Comparison of ENCODE assay signal across 10 cellular contexts in the genomic region with DNA sequence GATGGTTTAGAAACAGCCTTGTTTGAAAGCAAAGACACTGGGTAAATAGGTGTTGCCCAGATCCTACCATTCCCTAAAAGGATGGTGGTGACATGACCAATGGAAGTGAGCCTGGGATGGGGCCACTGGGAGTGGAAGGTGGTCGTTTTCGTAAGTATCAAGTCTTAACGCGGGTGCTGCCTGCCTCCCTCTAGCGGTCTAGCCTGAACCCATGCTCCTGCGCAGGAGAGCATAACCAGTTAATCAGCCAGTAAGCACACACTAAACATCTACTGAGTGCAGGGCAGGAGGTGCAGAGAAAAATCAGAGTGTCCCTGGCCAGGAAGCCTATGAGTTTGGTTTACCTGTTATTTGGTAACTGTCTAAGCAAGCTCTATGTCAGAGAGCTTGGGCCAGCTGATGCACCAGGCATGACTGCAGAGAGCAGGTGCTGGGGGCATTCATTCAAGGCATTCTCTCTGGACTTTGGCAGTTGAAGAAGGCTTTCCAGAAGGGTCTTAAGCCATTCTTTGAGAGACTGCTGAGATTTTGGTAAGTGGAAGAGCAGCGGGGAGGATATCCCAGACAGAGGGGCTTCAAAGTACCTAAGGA. TPM values are rescaled to one million over a fixed set of nuclear protein-coding genes. Genes with fewer than 3 reads are reported as not detected.
DNase-seq lines count a peak whose midpoint lies in the region; ATAC-seq and TF ChIP-seq lines count a peak whose summit lies in the region.
"Had no signal": no experiment of that assay in that cellular context is flagged by ENCODE, and none has a peak within 500 bp of the region (broad histone marks: within the 10 kb centered on the region; RNA-seq: fewer than 3 reads in every experiment).

No MANE protein-coding gene starts in this region.

- H3K4me1 Mint-ChIP-seq in activated CD4-positive, alpha-beta T cell treated with anti-CD3 and anti-CD28 coated beads for 36 hours, result no peaks in the 10 kb centered on the region

- no peak overlapping the region for H3K4me3 Mint-ChIP-seq in activated CD4-positive, alpha-beta T cell treated with anti-CD3 and anti-CD28 coated beads for 36 hours
- H3K4me3 Mint-ChIP-seq: activated B cell treated with CpG ODN at 0.5 μM for 24 hours had no signal

- peaks cover 7% of the 10 kb centered on the region for H3F3A ChIP-seq in SK-N-SH (replicated peaks; ENCODE audit: insufficient read depth)

- peak; percentile 40 for TF ChIP-seq RAD21 in SK-N-SH (IDR thresholded peaks at IDR 0.05; ENCODE audit: low read length)

- no peaks in the 10 kb centered on the region for H3K36me3 Mint-ChIP-seq in activated CD4-positive, alpha-beta T cell treated with anti-CD3 and anti-CD28 coated beads for 36 hours (ENCODE audit: low read depth)

- ATAC-seq in activated CD4-positive, alpha-beta T cell treated with anti-CD3 and anti-CD28 coated beads for 36 hours, result peak; percentile 68
- ATAC-seq in GM18907 (IDR thresholded peaks at IDR 0.05; ENCODE audit: unreplicated experiment), result no peak
- no peak for ATAC-seq in HG02973 (IDR thresholded peaks at IDR 0.05; ENCODE audit: unreplicated experiment)

- H4K20me1 ChIP-seq in SK-N-SH (ENCODE audit: insufficient read depth), result no peaks in the 10 kb centered on the region

- no peak overlapping the region for H3K27ac Mint-ChIP-seq in activated CD4-positive, alpha-beta T cell treated with anti-CD3 and anti-CD28 coated beads for 36 hours
- H3K27ac Mint-ChIP-seq: activated B cell treated with CpG ODN at 0.5 μM for 24 hours had no signal

- peaks cover 17% of the 10 kb centered on the region for H3K27me3 Mint-ChIP-seq in activated CD4-positive, alpha-beta T cell treated with anti-CD3 and anti-CD28 coated beads for 36 hours

- H2AFZ ChIP-seq in SK-N-SH (ENCODE audit: low read depth), result no peak overlapping the region

- H3K79me2 ChIP-seq in SK-N-SH (ENCODE audit: insufficient read depth), result no peaks in the 10 kb centered on the region

- H3K36me3 ChIP-seq in SK-N-SH (replicated peaks in 1 of 2; ENCODE audit: control insufficient read depth in 1 of 2, insufficient read depth in 2 of 2, low read length in 1 of 2), result peaks cover 0 to 6% of the 10 kb centered on the region in 2 experiments
- H3K36me3 ChIP-seq: pancreas had no signal

- no peaks in the 10 kb centered on the region for H3K27me3 ChIP-seq in SK-N-SH (ENCODE audit: insufficient read depth)
- H3K27me3 ChIP-seq: pancreas had no signal

- DNase-seq in activated CD4-positive, alpha-beta T cell treated with anti-CD3 and anti-CD28 coated beads for 36 hours, result peak; percentile 50
- no peak for DNase-seq in activated CD4-positive, alpha-beta T cell treated with anti-CD3 and anti-CD28 coated beads for 1 hour
- DNase-seq in SK-N-SH, result peak; percentile 60
- DNase-seq in fibroblast of pulmonary artery (ENCODE audit: low read depth), result peak; percentile 36
- DNase-seq in retinal pigment epithelial cell (ENCODE audit: low read depth), result no peak
- DNase-seq in NCI-H748 treated with DMSO at 0.1 percent for 48 hours (lab: John Stamatoyannopoulos, UW), result no peak
- DNase-seq: activated B cell treated with CpG ODN at 0.5 μM for 24 hours, pancreas had no signal

- H3K9me3 ChIP-seq in SK-N-SH, result no peaks in the 10 kb centered on the region
- H3K9me3 ChIP-seq: pancreas had no signal

- intact Hi-C loops in activated CD4-positive, alpha-beta T cell treated with anti-CD3 and anti-CD28 coated beads for 36 hours (cut with DNase I, micrococcal nuclease), result no loop called here

- no peak for TF ChIP-seq EP300 in SK-N-SH (IDR thresholded peaks at IDR 0.05; ENCODE audit: borderline replicate concordance in 1 of 2, low read depth in 1 of 2, low read length in 1 of 2)

- no peaks in the 10 kb centered on the region; a peak in 2 of 4 replicates for H3K4me1 ChIP-seq in SK-N-SH (ENCODE audit: control insufficient read depth in 1 of 2, insufficient read depth in 2 of 2, low read depth in 1 of 2, low read length in 1 of 2)
- H3K4me1 ChIP-seq: pancreas had no signal

- CTCF ChIA-PET in activated CD4-positive, alpha-beta T cell treated with anti-CD3 and anti-CD28 coated beads for 36 hours (lab: Charles Lee), result interaction anchor here (0.7 to 1.2 kb wide), 4 partner anchors 15 to 210 kb away, joined by 3 read pairs; no protein-coding TSS in a partner anchor
- CTCF ChIA-PET in SK-N-SH (lab: Yijun Ruan, JAX), result interaction anchor here (0.6 to 2.9 kb wide), 13 partner anchors 10 to 418 kb away, joined by 3 to 28 read pairs (median 3); no protein-coding TSS in a partner anchor

- 53% methylated on average over 7 of the region's 7 CpGs for WGBS in SK-N-SH (ENCODE audit: low lambda C conversion rate)

- POLR2A ChIA-PET in activated CD4-positive, alpha-beta T cell treated with anti-CD3 and anti-CD28 coated beads for 36 hours (lab: Charles Lee), result no interaction called here
- POLR2A ChIA-PET in SK-N-SH (lab: Yijun Ruan, JAX), result no interaction called here

- H3K4me3 ChIP-seq in SK-N-SH (ENCODE audit: low read depth in 2 of 2, low read length in 1 of 2) (no peak overlapping the region), fibroblast of pulmonary artery (replicated peaks; ENCODE audit: low read depth, low read length) (no peak overlapping the region), retinal pigment epithelial cell (ENCODE audit: low read length) (no peak overlapping the region)
- H3K4me3 ChIP-seq: pancreas had no signal

- H3K9me2 ChIP-seq in SK-N-SH, result no peaks in the 10 kb centered on the region

- peak; percentile 40 for TF ChIP-seq CTCF in SK-N-SH (IDR thresholded peaks at IDR 0.05)
- TF ChIP-seq CTCF in fibroblast of pulmonary artery (IDR thresholded peaks at IDR 0.05; ENCODE audit: low read length, missing control alignments), result peak; percentile 62
- peak; percentile 84 for TF ChIP-seq CTCF in retinal pigment epithelial cell (conservative IDR thresholded peaks at IDR 0.05; ENCODE audit: low read depth, low read length)

- H3K27ac ChIP-seq in SK-N-SH (ENCODE audit: low read depth in 2 of 2, low read length in 1 of 2), result no peak overlapping the region
- H3K27ac ChIP-seq: pancreas had no signal

- H3K9me3 Mint-ChIP-seq in activated CD4-positive, alpha-beta T cell treated with anti-CD3 and anti-CD28 coated beads for 36 hours (ENCODE audit: low read depth), result no peaks in the 10 kb centered on the region
- H3K9me3 Mint-ChIP-seq: activated B cell treated with CpG ODN at 0.5 μM for 24 hours had no signal

- H3K4me2 ChIP-seq in SK-N-SH, result no peak overlapping the region

- H3K9ac ChIP-seq in SK-N-SH, result no peak overlapping the region

TF ChIP-seq in SK-N-SH, 30 proteins besides CTCF, POLR2A, EP300 and RAD21:
- no peak for TF ChIP-seq NFIC (IDR thresholded peaks at IDR 0.05; ENCODE audit: borderline replicate concordance)
- peak; percentile 36; the same call in 1 of the 2 replicates for TF ChIP-seq NRF1 (IDR thresholded peaks at IDR 0.05; ENCODE audit: low read depth, low read length)
- no peak for TF ChIP-seq FOXJ3 (CRISPR knock-in tag; IDR thresholded peaks at IDR 0.05)
- TF ChIP-seq RFX5 (IDR thresholded peaks at IDR 0.05; ENCODE audit: low read length), result no peak
- TF ChIP-seq, protein P1, sequence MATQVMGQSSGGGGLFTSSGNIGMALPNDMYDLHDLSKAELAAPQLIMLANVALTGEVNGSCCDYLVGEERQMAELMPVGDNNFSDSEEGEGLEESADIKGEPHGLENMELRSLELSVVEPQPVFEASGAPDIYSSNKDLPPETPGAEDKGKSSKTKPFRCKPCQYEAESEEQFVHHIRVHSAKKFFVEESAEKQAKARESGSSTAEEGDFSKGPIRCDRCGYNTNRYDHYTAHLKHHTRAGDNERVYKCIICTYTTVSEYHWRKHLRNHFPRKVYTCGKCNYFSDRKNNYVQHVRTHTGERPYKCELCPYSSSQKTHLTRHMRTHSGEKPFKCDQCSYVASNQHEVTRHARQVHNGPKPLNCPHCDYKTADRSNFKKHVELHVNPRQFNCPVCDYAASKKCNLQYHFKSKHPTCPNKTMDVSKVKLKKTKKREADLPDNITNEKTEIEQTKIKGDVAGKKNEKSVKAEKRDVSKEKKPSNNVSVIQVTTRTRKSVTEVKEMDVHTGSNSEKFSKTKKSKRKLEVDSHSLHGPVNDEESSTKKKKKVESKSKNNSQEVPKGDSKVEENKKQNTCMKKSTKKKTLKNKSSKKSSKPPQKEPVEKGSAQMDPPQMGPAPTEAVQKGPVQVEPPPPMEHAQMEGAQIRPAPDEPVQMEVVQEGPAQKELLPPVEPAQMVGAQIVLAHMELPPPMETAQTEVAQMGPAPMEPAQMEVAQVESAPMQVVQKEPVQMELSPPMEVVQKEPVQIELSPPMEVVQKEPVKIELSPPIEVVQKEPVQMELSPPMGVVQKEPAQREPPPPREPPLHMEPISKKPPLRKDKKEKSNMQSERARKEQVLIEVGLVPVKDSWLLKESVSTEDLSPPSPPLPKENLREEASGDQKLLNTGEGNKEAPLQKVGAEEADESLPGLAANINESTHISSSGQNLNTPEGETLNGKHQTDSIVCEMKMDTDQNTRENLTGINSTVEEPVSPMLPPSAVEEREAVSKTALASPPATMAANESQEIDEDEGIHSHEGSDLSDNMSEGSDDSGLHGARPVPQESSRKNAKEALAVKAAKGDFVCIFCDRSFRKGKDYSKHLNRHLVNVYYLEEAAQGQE (IDR thresholded peaks at IDR 0.05; ENCODE audit: low read depth, low read length), result no peak
- TF ChIP-seq GABPA (IDR thresholded peaks at IDR 0.05; ENCODE audit: low read depth), result no peak
- TF ChIP-seq FOSL2 (IDR thresholded peaks at IDR 0.05; ENCODE audit: borderline replicate concordance, low read depth), result no peak
- no peak for TF ChIP-seq RXRA (IDR thresholded peaks at IDR 0.05; ENCODE audit: borderline replicate concordance, low read depth)

RNA-seq across cellular contexts. Expression of a gene that starts 0.9 kb away (rescaled TPM):
- total RNA-seq in activated CD4-positive, alpha-beta T cell treated with anti-CD3 and anti-CD28 coated beads for 36 hours, result under 1 TPM; 0.07 TPM
- 1.2 TPM in 2 replicates for polyA plus RNA-seq in SK-N-SH (2012; rRNA removed)
- 0.12 and 0.17 TPM in 2 replicates for polyA plus RNA-seq in SK-N-SH (2012; cell fraction: cytosol; rRNA removed)
- 14.8 and 17.9 TPM in 2 replicates for polyA plus RNA-seq in SK-N-SH (2012; cell fraction: nucleus; rRNA removed)

Comparison
In these comparisons a context has a peak if more than half of its experiments do, and no peak if none do; other contexts are left out.
1. DNase-seq: peak in activated CD4-positive, alpha-beta T cell treated with anti-CD3 and anti-CD28 coated beads for 36 hours (single experiment), SK-N-SH (single experiment) and fibroblast of pulmonary artery (single experiment); none in activated CD4-positive, alpha-beta T cell treated with anti-CD3 and anti-CD28 coated beads for 1 hour (single experiment), retinal pigment epithelial cell (single experiment) and NCI-H748 treated with DMSO at 0.1 percent for 48 hours (single experiment).
2. Peak in every context shown above with its lines, with median percentiles within 50 percentile points of each other: CTCF ChIP-seq.